1 cellular context compared by ENCODE assay signal in the genomic region with DNA sequence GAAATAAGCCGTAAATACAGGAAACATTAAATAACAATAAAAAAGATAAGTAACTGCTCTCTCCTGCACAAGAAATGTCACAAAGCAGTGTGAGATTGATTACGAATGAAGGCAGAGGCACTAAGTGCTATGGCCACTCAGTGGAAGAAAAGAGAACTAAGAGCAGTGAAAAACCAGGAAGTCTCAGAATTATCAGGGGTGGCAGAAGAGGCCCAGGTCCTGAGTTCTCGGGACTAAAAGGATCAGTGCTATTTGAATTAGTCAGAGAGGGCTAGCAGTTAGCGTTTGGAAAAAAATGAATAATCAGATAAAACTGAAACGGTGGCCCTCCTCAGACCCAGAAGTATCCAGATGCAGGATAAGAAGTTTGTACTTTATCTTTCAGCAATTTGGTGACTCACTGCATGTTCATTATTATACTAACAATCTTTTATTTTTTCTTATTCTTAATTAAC.
TF ChIP-seq lines count a peak whose summit lies in the region.

No MANE protein-coding gene starts in this region.

TF ChIP-seq in liver, 16 proteins besides CTCF, POLR2A, EP300 and RAD21:
- TF ChIP-seq, protein P1, sequence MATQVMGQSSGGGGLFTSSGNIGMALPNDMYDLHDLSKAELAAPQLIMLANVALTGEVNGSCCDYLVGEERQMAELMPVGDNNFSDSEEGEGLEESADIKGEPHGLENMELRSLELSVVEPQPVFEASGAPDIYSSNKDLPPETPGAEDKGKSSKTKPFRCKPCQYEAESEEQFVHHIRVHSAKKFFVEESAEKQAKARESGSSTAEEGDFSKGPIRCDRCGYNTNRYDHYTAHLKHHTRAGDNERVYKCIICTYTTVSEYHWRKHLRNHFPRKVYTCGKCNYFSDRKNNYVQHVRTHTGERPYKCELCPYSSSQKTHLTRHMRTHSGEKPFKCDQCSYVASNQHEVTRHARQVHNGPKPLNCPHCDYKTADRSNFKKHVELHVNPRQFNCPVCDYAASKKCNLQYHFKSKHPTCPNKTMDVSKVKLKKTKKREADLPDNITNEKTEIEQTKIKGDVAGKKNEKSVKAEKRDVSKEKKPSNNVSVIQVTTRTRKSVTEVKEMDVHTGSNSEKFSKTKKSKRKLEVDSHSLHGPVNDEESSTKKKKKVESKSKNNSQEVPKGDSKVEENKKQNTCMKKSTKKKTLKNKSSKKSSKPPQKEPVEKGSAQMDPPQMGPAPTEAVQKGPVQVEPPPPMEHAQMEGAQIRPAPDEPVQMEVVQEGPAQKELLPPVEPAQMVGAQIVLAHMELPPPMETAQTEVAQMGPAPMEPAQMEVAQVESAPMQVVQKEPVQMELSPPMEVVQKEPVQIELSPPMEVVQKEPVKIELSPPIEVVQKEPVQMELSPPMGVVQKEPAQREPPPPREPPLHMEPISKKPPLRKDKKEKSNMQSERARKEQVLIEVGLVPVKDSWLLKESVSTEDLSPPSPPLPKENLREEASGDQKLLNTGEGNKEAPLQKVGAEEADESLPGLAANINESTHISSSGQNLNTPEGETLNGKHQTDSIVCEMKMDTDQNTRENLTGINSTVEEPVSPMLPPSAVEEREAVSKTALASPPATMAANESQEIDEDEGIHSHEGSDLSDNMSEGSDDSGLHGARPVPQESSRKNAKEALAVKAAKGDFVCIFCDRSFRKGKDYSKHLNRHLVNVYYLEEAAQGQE (IDR thresholded peaks at IDR 0.05) = no peak
- TF ChIP-seq, protein P2, sequence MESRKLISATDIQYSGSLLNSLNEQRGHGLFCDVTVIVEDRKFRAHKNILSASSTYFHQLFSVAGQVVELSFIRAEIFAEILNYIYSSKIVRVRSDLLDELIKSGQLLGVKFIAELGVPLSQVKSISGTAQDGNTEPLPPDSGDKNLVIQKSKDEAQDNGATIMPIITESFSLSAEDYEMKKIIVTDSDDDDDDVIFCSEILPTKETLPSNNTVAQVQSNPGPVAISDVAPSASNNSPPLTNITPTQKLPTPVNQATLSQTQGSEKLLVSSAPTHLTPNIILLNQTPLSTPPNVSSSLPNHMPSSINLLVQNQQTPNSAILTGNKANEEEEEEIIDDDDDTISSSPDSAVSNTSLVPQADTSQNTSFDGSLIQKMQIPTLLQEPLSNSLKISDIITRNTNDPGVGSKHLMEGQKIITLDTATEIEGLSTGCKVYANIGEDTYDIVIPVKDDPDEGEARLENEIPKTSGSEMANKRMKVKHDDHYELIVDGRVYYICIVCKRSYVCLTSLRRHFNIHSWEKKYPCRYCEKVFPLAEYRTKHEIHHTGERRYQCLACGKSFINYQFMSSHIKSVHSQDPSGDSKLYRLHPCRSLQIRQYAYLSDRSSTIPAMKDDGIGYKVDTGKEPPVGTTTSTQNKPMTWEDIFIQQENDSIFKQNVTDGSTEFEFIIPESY (IDR thresholded peaks at IDR 0.05) = no peak
- TF ChIP-seq YY1 (IDR thresholded peaks at IDR 0.05) = no peak
- TF ChIP-seq SP1 (IDR thresholded peaks at IDR 0.05) = no peak
- TF ChIP-seq ATF3 (IDR thresholded peaks at IDR 0.05) = no peak
- no peak for TF ChIP-seq HNF4G (IDR thresholded peaks at IDR 0.05)
- no peak for TF ChIP-seq GABPA (IDR thresholded peaks at IDR 0.05 in 1 of 2, conservative IDR thresholded peaks at IDR 0.05 in 1 of 2)
- no peak for TF ChIP-seq NR2F2 (IDR thresholded peaks at IDR 0.05)
- no peak for TF ChIP-seq TAF1 (conservative IDR thresholded peaks at IDR 0.05)
TF ChIP-seq in liver: peak in this region for 0.
